ENCODE assay signal across 19 cellular contexts in genomic region chr2:172862077-172862476, GRCh38.
A peak's percentile ranks its signal among the peaks of the same experiment; 100 is the strongest.
DNase-seq lines count a peak whose midpoint lies in the region; ATAC-seq, FAIRE-seq and TF ChIP-seq lines count a peak whose summit lies in the region.
"Had no signal": no experiment of that assay in that cellular context is flagged by ENCODE, and none has a peak within 500 bp of the region (broad histone marks: within the 10 kb centered on the region; RNA-seq: fewer than 3 reads in every experiment).

No MANE protein-coding gene starts in this region.

- no peak overlapping the region for H3K4me2 ChIP-seq in endothelial cell of umbilical vein (ENCODE audit: insufficient read depth, low read length)
- H3K4me2 ChIP-seq: A549 had no signal

- 22 to 37% (median 29%) methylated on average over 2 of the region's 2 CpGs for WGBS in heart left ventricle, 4 donors
- WGBS in sigmoid colon, 2 donors, result 58 to 81% methylated on average over 2 of the region's 2 CpGs

- no TSS peak for BruUV-seq in endothelial cell of umbilical vein (replicated peaks; lab: Mats Ljungman, UMichigan)

- no peaks in the 10 kb centered on the region for H3K9me3 Mint-ChIP-seq in nephron progenitor cell
- H3K9me3 Mint-ChIP-seq: CD4-positive, alpha-beta T cell had no signal

- no peak overlapping the region for H3K4me3 Mint-ChIP-seq in nephron progenitor cell
- H3K4me3 Mint-ChIP-seq: CD4-positive, alpha-beta T cell had no signal

- peaks cover 25% of the 10 kb centered on the region for H3K4me1 Mint-ChIP-seq in nephron progenitor cell

- dilution Hi-C loops in endothelial cell of umbilical vein (cut with MboI; ENCODE audit: extremely low pct_ligation_motif_present, low sequenced_read_pairs), result no loop called here

- H3K9me3 ChIP-seq in heart left ventricle (no peaks in the 10 kb centered on the region), endothelial cell of umbilical vein (replicated peaks; ENCODE audit: control insufficient read depth, insufficient read depth, low read length) (no peaks in the 10 kb centered on the region), sigmoid colon (no peaks in the 10 kb centered on the region)
- H3K9me3 ChIP-seq: A549, Caco-2, HAP-1 had no signal

- H3K4me3 ChIP-seq in heart left ventricle (no peak overlapping the region), endothelial cell of umbilical vein (replicated peaks in 1 of 3; ENCODE audit: insufficient read depth in 1 of 3, low read depth in 1 of 3, low read length in 3 of 3) (no peak overlapping the region), sigmoid colon (no peak overlapping the region)
- H3K4me3 ChIP-seq: A549, HAP-1 had no signal

- peak overlapping the region in 7 of 12 donors; percentile 3 to 57 (median 51) for H3K27ac ChIP-seq in heart left ventricle
- no peak overlapping the region for H3K27ac ChIP-seq in endothelial cell of umbilical vein (ENCODE audit: insufficient read depth, low read depth, low read length)
- no peak overlapping the region for H3K27ac ChIP-seq in sigmoid colon
- H3K27ac ChIP-seq: 22Rv1, A549, C4-2B had no signal

- no peak overlapping the region for H2AFZ ChIP-seq in endothelial cell of umbilical vein (ENCODE audit: low read depth, low read length)

- no peaks in the 10 kb centered on the region for H3K79me2 ChIP-seq in endothelial cell of umbilical vein (ENCODE audit: control insufficient read depth, insufficient read depth, low read length)

- CTCF ChIA-PET in endothelial cell of umbilical vein (lab: Charles Lee), result interaction anchor here (1.7 to 2.3 kb wide), 2 partner anchors 66 to 165 kb away, joined by 3 to 11 read pairs; no protein-coding TSS in a partner anchor

- H3K4me1 ChIP-seq in heart left ventricle, result peaks cover 3 to 53% (median 34%) of the 10 kb centered on the region in 12 donors
- peaks cover 26% of the 10 kb centered on the region for H3K4me1 ChIP-seq in endothelial cell of umbilical vein (ENCODE audit: control insufficient read depth, extremely low read depth, insufficient read depth, low read length)
- peaks cover 0 to 10% (median 4%) of the 10 kb centered on the region in 4 donors for H3K4me1 ChIP-seq in sigmoid colon
- H3K4me1 ChIP-seq: A549, Caco-2 had no signal

- no peak overlapping the region for H3K9ac ChIP-seq in endothelial cell of umbilical vein (replicated peaks; ENCODE audit: extremely low read depth, insufficient read depth, low read length)

- intact Hi-C loops in heart left ventricle (cut with DNase I), result loop anchor here in 3 of 10 donors (5.0 kb wide), 4 partner anchors 35 to 165 kb away; no protein-coding TSS in a partner anchor
- intact Hi-C loops in Right ventricle myocardium superior (cut with DNase I), result no loop called here
- intact Hi-C loops in endothelial cell of umbilical vein (cut with micrococcal nuclease), result loop anchor here (5.0 kb wide), 1 partner anchor 350 kb away; no protein-coding TSS in a partner anchor
- intact Hi-C loops in sigmoid colon (cut with DNase I), result loop anchor here (5.0 kb wide), 1 partner anchor 55 kb away; no protein-coding TSS in a partner anchor

- TF ChIP-seq EP300 in sigmoid colon (IDR thresholded peaks at IDR 0.05), result no peak

- H3K27me3 ChIP-seq in heart left ventricle (no peaks in the 10 kb centered on the region), endothelial cell of umbilical vein (ENCODE audit: control insufficient read depth in 2 of 2, insufficient read depth in 2 of 2, low read length in 2 of 2) (no peaks in the 10 kb centered on the region), sigmoid colon (no peaks in the 10 kb centered on the region)

- TF ChIP-seq POLR2A in heart left ventricle (IDR thresholded peaks at IDR 0.05), result no peak
- TF ChIP-seq POLR2A in endothelial cell of umbilical vein (IDR thresholded peaks at IDR 0.05; ENCODE audit: low read depth, low read length), result no peak
- TF ChIP-seq POLR2A in sigmoid colon (IDR thresholded peaks at IDR 0.05), result no peak

- ATAC-seq in heart left ventricle (peak in 2 of 4 donors; percentile 45 to 79), Right ventricle myocardium superior (ENCODE audit: poor library complexity) (no peak)
- ATAC-seq: A549 had no signal

- H3K9me1 ChIP-seq in endothelial cell of umbilical vein (replicated peaks; ENCODE audit: control insufficient read depth, extremely low read depth, insufficient read depth, low read length), result no peaks in the 10 kb centered on the region

- H3K27me3 Mint-ChIP-seq in nephron progenitor cell (ENCODE audit: low read depth, poor library complexity), result peaks cover 13% of the 10 kb centered on the region

- no peaks in the 10 kb centered on the region for H4K20me1 ChIP-seq in endothelial cell of umbilical vein (replicated peaks; ENCODE audit: control insufficient read depth, extremely low read depth, insufficient read depth, low read length)

- DNase-seq in heart left ventricle (no peak), Right ventricle myocardium superior (no peak), NCI-H69 (lab: John Stamatoyannopoulos, UW) (peak; percentile 63), endothelial cell of umbilical vein (ENCODE audit: low read depth, low spot score) (peak; percentile 51), lung microvascular endothelial cell (ENCODE audit: low read depth in 2 of 2) (peak; percentile 47 to 69), midbrain (lab: John Stamatoyannopoulos, UW) (no peak), nephron progenitor cell (no peak), sigmoid colon (no peak)
- DNase-seq: AML-193; Caco-2; CD4-positive, alpha-beta T cell had no signal

- FAIRE-seq in endothelial cell of umbilical vein (lab: Jason Lieb, UNC), result no peak
- FAIRE-seq: A549, D721Med, G401.6, GM12891, GM19239 had no signal

- no peaks in the 10 kb centered on the region for H3K36me3 Mint-ChIP-seq in nephron progenitor cell (ENCODE audit: low read depth)

- POLR2A ChIA-PET in endothelial cell of umbilical vein (lab: Charles Lee), result no interaction called here

- TF ChIP-seq CTCF in heart left ventricle (IDR thresholded peaks at IDR 0.05) (no peak), endothelial cell of umbilical vein (IDR thresholded peaks at IDR 0.05; ENCODE audit: extremely low read depth in 1 of 2, insufficient read depth in 1 of 2, low read depth in 1 of 2, low read length in 2 of 2) (no peak), nephron progenitor cell (IDR thresholded peaks at IDR 0.05) (no peak), sigmoid colon (IDR thresholded peaks at IDR 0.05) (no peak)

- no peak overlapping the region for H3K27ac Mint-ChIP-seq in nephron progenitor cell
- H3K27ac Mint-ChIP-seq: CD4-positive, alpha-beta T cell had no signal

- no peaks in the 10 kb centered on the region for H3K36me3 ChIP-seq in heart left ventricle
- H3K36me3 ChIP-seq in endothelial cell of umbilical vein (ENCODE audit: control insufficient read depth in 2 of 2, extremely low read depth in 1 of 2, insufficient read depth in 2 of 2, low read length in 2 of 2), result no peaks in the 10 kb centered on the region
- H3K36me3 ChIP-seq in sigmoid colon, result no peaks in the 10 kb centered on the region
- H3K36me3 ChIP-seq: HAP-1 had no signal

TF ChIP-seq in endothelial cell of umbilical vein, 7 proteins besides CTCF, POLR2A, EP300 and RAD21:
- no peak for TF ChIP-seq GATA2 (IDR thresholded peaks at IDR 0.05; ENCODE audit: insufficient read depth, insufficient read length, low read depth, low read length)
- TF ChIP-seq FOS (IDR thresholded peaks at IDR 0.05; ENCODE audit: borderline replicate concordance, insufficient read depth, low read length), result no peak
- TF ChIP-seq EZH2 (IDR thresholded peaks at IDR 0.05; ENCODE audit: borderline replicate concordance, low read depth, low read length, severe bottlenecking), result no peak
- TF ChIP-seq MYC (IDR thresholded peaks at IDR 0.05; ENCODE audit: low read depth, low read length), result no peak
- TF ChIP-seq POLR2AphosphoS5 (IDR thresholded peaks at IDR 0.05; ENCODE audit: insufficient read depth, low read depth, low read length), result no peak
- TF ChIP-seq MAX (IDR thresholded peaks at IDR 0.05; ENCODE audit: insufficient read depth, insufficient read length), result no peak
- no peak for TF ChIP-seq JUN (IDR thresholded peaks at IDR 0.05; ENCODE audit: borderline replicate concordance, insufficient read depth, insufficient read length, low read depth)

Comparison
In these comparisons a context has a peak if more than half of its experiments do, and no peak if none do; other contexts are left out.
1. DNase-seq: peak in NCI-H69 (single experiment), endothelial cell of umbilical vein (single experiment) and lung microvascular endothelial cell (2 of 2); none in heart left ventricle (0 of 5), Right ventricle myocardium superior (single experiment), midbrain (single experiment), nephron progenitor cell (single experiment) and sigmoid colon (single experiment).
2. H3K27ac ChIP-seq: peak in heart left ventricle (7 of 12); none in endothelial cell of umbilical vein (single experiment) and sigmoid colon (0 of 4).